17 cellular contexts compared by ENCODE assay signal in the genomic region with DNA sequence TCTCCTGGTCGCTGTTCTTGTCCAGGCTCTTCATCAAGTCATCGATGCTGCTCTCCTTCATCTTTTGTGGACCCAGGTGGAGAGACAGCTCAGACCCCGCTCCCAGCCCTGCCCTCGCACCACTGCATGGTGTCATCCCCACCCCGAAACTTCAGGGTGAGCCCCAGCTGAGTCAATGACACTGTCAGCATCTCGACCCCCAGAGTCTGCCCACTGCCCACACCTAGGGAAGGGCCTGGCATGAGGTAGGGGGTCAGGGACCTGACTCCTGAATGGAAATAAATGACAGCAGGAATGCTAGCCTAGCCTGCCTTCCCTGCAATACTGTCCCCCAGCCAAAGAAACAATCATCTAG. TPM values are rescaled to one million over a fixed set of nuclear protein-coding genes. Genes with fewer than 3 reads are reported as not detected.
A peak's percentile ranks its signal among the peaks of the same experiment; 100 is the strongest.
DNase-seq lines count a peak whose midpoint lies in the region; ATAC-seq and TF ChIP-seq lines count a peak whose summit lies in the region.
"Had no signal": no experiment of that assay in that cellular context is flagged by ENCODE, and none has a peak within 500 bp of the region (broad histone marks: within the 10 kb centered on the region; RNA-seq: fewer than 3 reads in every experiment).

No MANE protein-coding gene starts in this region.

- H3K4ac ChIP-seq in IMR-90 (ENCODE audit: low read depth, low read length): peak overlapping the region; percentile 93; the same call in 1 of the 2 replicates

- H3K36me3 Mint-ChIP-seq in CD4-positive, alpha-beta T cell (ENCODE audit: low read depth): peaks cover 35% of the 10 kb centered on the region

- POLR2A ChIA-PET in CD4-positive, alpha-beta T cell (lab: Charles Lee): interaction anchor here (6.4 kb wide), 1 partner anchor 7 kb away, joined by 246 read pairs; a partner anchor contains a TSS
- POLR2A ChIA-PET in IMR-90 (lab: Charles Lee; ENCODE audit: unreplicated experiment): interaction anchor here (0.6 kb wide), 1 partner anchor 29 kb away, joined by 3 read pairs; no protein-coding TSS in a partner anchor

- peak overlapping the region; percentile 98 for H2AK5ac ChIP-seq in IMR-90 (ENCODE audit: low read depth, low read length)

- H4K8ac ChIP-seq in IMR-90 (ENCODE audit: low read depth in 2 of 2, low read length in 2 of 2): no peak overlapping the region

- no peak overlapping the region for H2BK20ac ChIP-seq in IMR-90 (ENCODE audit: low read depth, low read length)

- no peak overlapping the region for H4K5ac ChIP-seq in IMR-90 (ENCODE audit: low read depth, low read length)

- H3K4me2 ChIP-seq in IMR-90 (ENCODE audit: low read depth, low read length): no peak overlapping the region

- dilution Hi-C loops in IMR-90 (cut with HindIII; ENCODE audit: low sequenced_read_pairs, unreplicated experiment): no loop called here

- H3K4me1 Mint-ChIP-seq in CD4-positive, alpha-beta T cell (ENCODE audit: low read depth): peaks cover 90% of the 10 kb centered on the region

- H3K56ac ChIP-seq in IMR-90 (ENCODE audit: extremely low read depth, insufficient read depth, low read length): no peak overlapping the region

- intact Hi-C loops in CD4-positive, alpha-beta T cell (cut with DNase I, micrococcal nuclease): loop anchor here in 1 of 2 experiments (5.0 kb wide), 1 partner anchor 135 kb away; a partner anchor contains a TSS
- intact Hi-C loops in IMR-90 (cut with micrococcal nuclease): no loop called here
- intact Hi-C loops in ascending aorta (cut with DNase I): loop anchor here (10.0 kb wide), 1 partner anchor 237 kb away; a partner anchor contains a TSS
- intact Hi-C loops in right cardiac atrium (cut with DNase I): no loop called here

- in situ Hi-C loops in IMR-90 (cut with MboI; ENCODE audit: low sequenced_read_pairs): loop anchor here (25.0 kb wide), 1 partner anchor 425 kb away; a partner anchor contains a TSS

- WGBS in IMR-90 (ENCODE audit: extremely low coverage in 2 of 2, insufficient read length in 1 of 2), 2 experiments: no CpG with 5 or more reads among the region's 6 CpGs
- WGBS in right cardiac atrium: over 99% methylated on average over 6 of the region's 6 CpGs

- no peak overlapping the region for H3K27ac ChIP-seq in CD4-positive, alpha-beta T cell (ENCODE audit: low read depth, low read length)
- no peak overlapping the region for H3K27ac ChIP-seq in IMR-90 (ENCODE audit: insufficient read depth, low read length)
- H3K27ac ChIP-seq in ascending aorta: peak overlapping the region; percentile 98 to 100
- H3K27ac ChIP-seq in neutrophil: peak overlapping the region; percentile 92
- H3K27ac ChIP-seq in right cardiac atrium (ENCODE audit: low read length): no peak overlapping the region

- no peak for ATAC-seq in CD4-positive, alpha-beta T cell (ENCODE audit: poor library complexity)
- ATAC-seq in IMR-90 (ENCODE audit: low read depth) (no peak), HG02973 (IDR thresholded peaks at IDR 0.05; ENCODE audit: unreplicated experiment) (no peak), right cardiac atrium (no peak)
- ATAC-seq: SK-N-SH treated with all-trans-retinoic acid at 6 μM for 48 hours had no signal

- DNase-seq in CD4-positive, alpha-beta T cell: no peak
- DNase-seq in IMR-90 (no peak), ascending aorta (ENCODE audit: low spot score in 2 of 2) (no peak), NCI-H1436 (lab: John Stamatoyannopoulos, UW) (no peak), right cardiac atrium (no peak), NCI-H446 (lab: John Stamatoyannopoulos, UW) (no peak)
- DNase-seq: activated CD4-positive, CD25-positive, alpha-beta regulatory T cell; C1 segment of cervical spinal cord; GDM1; NCI-H1105 treated with DMSO at 0.1 percent for 48 hours; NCI-H345; stimulated activated CD4-positive, alpha-beta T cell treated with anti-CD3 and anti-CD28 coated beads, Interleukin-2, amount 100 ng/mL, for 24 hours; stimulated activated CD8-positive, alpha-beta memory T cell treated with anti-CD3 and anti-CD28 coated beads, Interleukin-4, amount 100 ng/mL, for 48 hours had no signal

- TF ChIP-seq CTCF in CD4-positive, alpha-beta T cell (IDR thresholded peaks at IDR 0.05): no peak
- TF ChIP-seq CTCF in IMR-90 (conservative IDR thresholded peaks at IDR 0.05; ENCODE audit: low read depth, low read length) (no peak), ascending aorta (IDR thresholded peaks at IDR 0.05) (no peak), neutrophil (IDR thresholded peaks at IDR 0.05) (no peak)

- TF ChIP-seq POLR2A in IMR-90 (IDR thresholded peaks at IDR 0.05; ENCODE audit: low read depth, low read length): no peak

- no peak overlapping the region for H2BK5ac ChIP-seq in IMR-90 (ENCODE audit: low read depth, low read length, poor library complexity, severe bottlenecking)

- no peak overlapping the region for H3K9ac ChIP-seq in IMR-90 (ENCODE audit: low read depth, low read length)

- no peak overlapping the region for H2BK120ac ChIP-seq in IMR-90 (ENCODE audit: low read depth, low read length)

- BruUV-seq in IMR-90 (replicated peaks; lab: Mats Ljungman, UMichigan): no TSS peak

- no peaks in the 10 kb centered on the region for H3K9me3 Mint-ChIP-seq in CD4-positive, alpha-beta T cell

- H3K9me1 ChIP-seq in IMR-90 (ENCODE audit: insufficient read depth, low read length): peaks cover 34% of the 10 kb centered on the region

- no peak overlapping the region for H3K23ac ChIP-seq in IMR-90 (ENCODE audit: low read depth, low read length)

- TF ChIP-seq RAD21 in IMR-90 (IDR thresholded peaks at IDR 0.05; ENCODE audit: low read length): no peak

- CTCF ChIA-PET in CD4-positive, alpha-beta T cell (lab: Charles Lee): no interaction called here
- CTCF ChIA-PET in IMR-90 (lab: Yijun Ruan, JAX): no interaction called here

- H3K36me3 ChIP-seq in IMR-90 (ENCODE audit: control insufficient read depth, insufficient read depth, low read length): peaks cover 11% of the 10 kb centered on the region
- H3K36me3 ChIP-seq in ascending aorta: no peaks in the 10 kb centered on the region
- H3K36me3 ChIP-seq in neutrophil: peaks cover 14% of the 10 kb centered on the region

- peak overlapping the region; percentile 98; the same call in 1 of the 2 replicates for H4K91ac ChIP-seq in IMR-90 (ENCODE audit: insufficient read depth, low read depth, low read length)

- peaks cover 18% of the 10 kb centered on the region for H4K20me1 ChIP-seq in IMR-90 (ENCODE audit: insufficient read depth, low read length)

- H2AK9ac ChIP-seq in IMR-90 (replicated peaks; ENCODE audit: low read depth, low read length, poor library complexity): peak overlapping the region; percentile 95

- H3K9me3 ChIP-seq in CD4-positive, alpha-beta T cell (ENCODE audit: control insufficient read depth, low read length): no peaks in the 10 kb centered on the region
- H3K9me3 ChIP-seq in IMR-90 (ENCODE audit: control insufficient read depth, insufficient read depth, low read length) (no peaks in the 10 kb centered on the region), ascending aorta (no peaks in the 10 kb centered on the region), neutrophil (no peaks in the 10 kb centered on the region), right cardiac atrium (ENCODE audit: control insufficient read depth, low read length) (no peaks in the 10 kb centered on the region)

- H3K4me3 Mint-ChIP-seq in CD4-positive, alpha-beta T cell: peak overlapping the region; percentile 95

- peaks cover 5 to 55% of the 10 kb centered on the region in 2 experiments; a peak in 3 of 4 replicates for H3K79me1 ChIP-seq in IMR-90 (ENCODE audit: low read depth in 1 of 2, low read length in 2 of 2)

- 0 out of 3 replicates have a peak overlapping the region, but pooled peaks have one; percentile 35 for H2BK15ac ChIP-seq in IMR-90 (ENCODE audit: low read depth, low read length)

- no peak overlapping the region for H3K14ac ChIP-seq in IMR-90 (replicated peaks; ENCODE audit: low read depth, low read length)

- H3K18ac ChIP-seq in IMR-90 (ENCODE audit: low read depth, low read length): no peak overlapping the region

- H3K4me3 ChIP-seq in IMR-90 (ENCODE audit: insufficient read depth, low read depth, low read length): no peak overlapping the region
- H3K4me3 ChIP-seq in ascending aorta: no peak overlapping the region
- no peak overlapping the region for H3K4me3 ChIP-seq in neutrophil (ENCODE audit: low read depth in 1 of 2, low read length in 1 of 2)
- no peak overlapping the region for H3K4me3 ChIP-seq in right cardiac atrium (ENCODE audit: low read length)

- no peaks in the 10 kb centered on the region for H3K27me3 Mint-ChIP-seq in CD4-positive, alpha-beta T cell

- no peaks in the 10 kb centered on the region for H3K27me3 ChIP-seq in CD4-positive, alpha-beta T cell (ENCODE audit: control insufficient read depth, insufficient read depth, low read length)
- H3K27me3 ChIP-seq in IMR-90 (ENCODE audit: control insufficient read depth, insufficient read depth, low read length) (no peaks in the 10 kb centered on the region), ascending aorta (no peaks in the 10 kb centered on the region), neutrophil (no peaks in the 10 kb centered on the region), right cardiac atrium (ENCODE audit: control insufficient read depth, insufficient read depth) (no peaks in the 10 kb centered on the region)

- H3K27ac Mint-ChIP-seq in CD4-positive, alpha-beta T cell: peak overlapping the region; percentile 99

- peak overlapping the region; percentile 27 for H2AFZ ChIP-seq in IMR-90 (replicated peaks; ENCODE audit: low read length, poor library complexity)

- H3K4me1 ChIP-seq in IMR-90 (ENCODE audit: control insufficient read depth, insufficient read depth, low read length) (peaks cover 33% of the 10 kb centered on the region), ascending aorta (peaks cover 5 to 30% of the 10 kb centered on the region in 2 donors), neutrophil (ENCODE audit: control insufficient read depth in 1 of 2, insufficient read depth in 1 of 2, low read depth in 1 of 2, low read length in 1 of 2) (peaks cover 80 to 95% of the 10 kb centered on the region in 2 experiments), right cardiac atrium (ENCODE audit: control insufficient read depth, insufficient read depth, low read length) (no peaks in the 10 kb centered on the region)

RNA-seq across cellular contexts. Expression of a gene that starts 1.6 kb away (rescaled TPM):
- 100 to 1,000 TPM; 172 to 175 TPM for total RNA-seq in CD4-positive, alpha-beta T cell
- 373 and 555 TPM in 2 replicates for total RNA-seq in IMR-90 (2012; rRNA removed)
- polyA plus RNA-seq in IMR-90 (2012; rRNA removed): 1,755 and 2,394 TPM in 2 replicates
- 755 and 1,450 TPM in 2 replicates for polyA plus RNA-seq in IMR-90 (2012; cell fraction: cytosol; rRNA removed)
- 227 and 313 TPM in 2 replicates for polyA plus RNA-seq in IMR-90 (2012; cell fraction: nucleus; rRNA removed; ENCODE audit: low replicate concordance)
- 336 TPM for total RNA-seq in ascending aorta
- total RNA-seq in right cardiac atrium: 100 to 1,000 TPM; 334 to 461 (median 411) TPM
- 819 TPM for polyA plus RNA-seq in right cardiac atrium

RNA-seq across cellular contexts. Expression of a gene that starts 3.4 kb away (rescaled TPM):
- 1 to 10 TPM in 1 of 2 experiments, under 1 TPM in 1; 0.80 to 1.3 TPM for total RNA-seq in CD4-positive, alpha-beta T cell
- total RNA-seq in IMR-90 (2012; rRNA removed): 0.56 TPM in 1 of 2 replicates, not detected in the other
- polyA plus RNA-seq in IMR-90 (2012; rRNA removed): 0.27 and 0.55 TPM in 2 replicates
- polyA plus RNA-seq in IMR-90 (2012; cell fraction: cytosol; rRNA removed): 1.1 TPM in 1 of 2 replicates, not detected in the other
- polyA plus RNA-seq in IMR-90 (2012; cell fraction: nucleus; rRNA removed; ENCODE audit: low replicate concordance): not detected in 2 replicates
- total RNA-seq in ascending aorta: not detected
- not detected for total RNA-seq in right cardiac atrium
- not detected for polyA plus RNA-seq in right cardiac atrium
- total RNA-seq: pulmonary artery endothelial cell had no signal

RNA-seq across cellular contexts. Expression of a gene that starts 8.3 kb away (rescaled TPM):
- 100 to 1,000 TPM; 297 to 299 TPM for total RNA-seq in CD4-positive, alpha-beta T cell
- total RNA-seq in IMR-90 (2012; rRNA removed): 5.6 and 7.5 TPM in 2 replicates
- 15.0 and 16.6 TPM in 2 replicates for polyA plus RNA-seq in IMR-90 (2012; rRNA removed)
- polyA plus RNA-seq in IMR-90 (2012; cell fraction: cytosol; rRNA removed): 17.1 and 25.7 TPM in 2 replicates
- 3.3 and 5.2 TPM in 2 replicates for polyA plus RNA-seq in IMR-90 (2012; cell fraction: nucleus; rRNA removed; ENCODE audit: low replicate concordance)
- 690 TPM for total RNA-seq in ascending aorta
- 100 to 1,000 TPM in 3 of 4 donors, 10 to 100 TPM in 1; 95.9 to 243 (median 148) TPM for total RNA-seq in right cardiac atrium
- 329 TPM for polyA plus RNA-seq in right cardiac atrium

RNA-seq across cellular contexts. Expression of a gene that starts 11.7 kb away (rescaled TPM):
- total RNA-seq in CD4-positive, alpha-beta T cell: not detected
- total RNA-seq in IMR-90 (2012; rRNA removed): 1.4 and 2.9 TPM in 2 replicates
- 4.5 and 6.2 TPM in 2 replicates for polyA plus RNA-seq in IMR-90 (2012; rRNA removed)
- 5.1 and 8.9 TPM in 2 replicates for polyA plus RNA-seq in IMR-90 (2012; cell fraction: cytosol; rRNA removed)
- 3.3 and 5.1 TPM in 2 replicates for polyA plus RNA-seq in IMR-90 (2012; cell fraction: nucleus; rRNA removed; ENCODE audit: low replicate concordance)
- not detected for total RNA-seq in ascending aorta
- total RNA-seq in right cardiac atrium: 1 to 10 TPM in 2 of 4 donors, under 1 TPM in 2; 0.54 to 2.0 (median 1.1) TPM
- 1.6 TPM for polyA plus RNA-seq in right cardiac atrium

RNA-seq across cellular contexts. Expression of a gene that starts 28.3 kb away (rescaled TPM):
- total RNA-seq in CD4-positive, alpha-beta T cell: not detected
- total RNA-seq in IMR-90 (2012; rRNA removed) (3.6 and 4.4 TPM in 2 replicates), ascending aorta (not detected), right cardiac atrium (1 to 10 TPM in 1 of 4 donors, under 1 TPM in 3; 0.92 to 1.2 (median 0.97) TPM)
- polyA plus RNA-seq in IMR-90 (2012; rRNA removed) (7.9 and 9.5 TPM in 2 replicates), right cardiac atrium (3.7 TPM)
- 6.2 and 11.3 TPM in 2 replicates for polyA plus RNA-seq in IMR-90 (2012; cell fraction: cytosol; rRNA removed)
- 5.1 TPM in 2 replicates for polyA plus RNA-seq in IMR-90 (2012; cell fraction: nucleus; rRNA removed; ENCODE audit: low replicate concordance)

Comparison
In these comparisons a context has a peak if more than half of its experiments do, and no peak if none do; other contexts are left out.
1. H3K27ac ChIP-seq: peak in ascending aorta (2 of 2) and neutrophil (single experiment); none in CD4-positive, alpha-beta T cell (single experiment), IMR-90 (single experiment) and right cardiac atrium (single experiment).
2. RNA of a gene that starts 8.3 kb away (total RNA-seq): 690 TPM in ascending aorta (single experiment), 297 to 299 TPM in CD4-positive, alpha-beta T cell and 95.9 to 243 TPM in right cardiac atrium; 5.6 to 7.5 TPM in IMR-90; every median in the first group is over 10 times any median in the second.